ENCODE assay signal across 28 cellular contexts in genomic region chr1:186804669-186805068, GRCh38.
"Had no signal": no experiment of that assay in that cellular context is flagged by ENCODE, and none has a peak within 500 bp of the region (broad histone marks: within the 10 kb centered on the region; RNA-seq: fewer than 3 reads in every experiment).

No MANE protein-coding gene starts in this region.

- H3K27me3 ChIP-seq: colonic mucosa, dorsolateral prefrontal cortex, esophagus muscularis mucosa, esophagus squamous epithelium, foreskin keratinocyte, gastrocnemius medialis, gastroesophageal sphincter, heart left ventricle, heart right ventricle had no signal

- H3K4me1 ChIP-seq: colonic mucosa, esophagus muscularis mucosa, esophagus squamous epithelium, foreskin keratinocyte, gastrocnemius medialis, gastroesophageal sphincter, heart left ventricle, heart right ventricle had no signal

- H3K4me3 ChIP-seq: colonic mucosa, coronary artery, dorsolateral prefrontal cortex, esophagus muscularis mucosa, esophagus squamous epithelium, gastrocnemius medialis, gastroesophageal sphincter, heart left ventricle, heart right ventricle had no signal

- FAIRE-seq: colon, endometrium, endothelial cell of umbilical vein, frontal cortex had no signal

- H3K27ac ChIP-seq: colonic mucosa, coronary artery, dorsolateral prefrontal cortex, epithelial cell of prostate, esophagus muscularis mucosa, esophagus squamous epithelium, foreskin keratinocyte, gastrocnemius medialis, gastroesophageal sphincter, heart left ventricle, heart right ventricle had no signal

- H3K36me3 ChIP-seq: colonic mucosa, esophagus muscularis mucosa, esophagus squamous epithelium, gastrocnemius medialis, gastroesophageal sphincter, heart left ventricle, heart right ventricle had no signal

- DNase-seq: colonic mucosa; cortex of kidney; dermis blood vessel endothelial cell; dorsolateral prefrontal cortex; effector CD4-positive, alpha-beta T cell; effector CD8-positive, alpha-beta T cell; effector memory CD4-positive, alpha-beta T cell; effector memory CD8-positive, alpha-beta T cell; endodermal cell; erythroblast; esophagus squamous epithelium; foreskin fibroblast; foreskin keratinocyte; foreskin melanocyte; gastrocnemius medialis; glutamatergic neuron; head of caudate nucleus; heart left ventricle; heart right ventricle had no signal

- ATAC-seq: effector memory CD8-positive, alpha-beta T cell; esophagus mucosa; foreskin keratinocyte; gastrocnemius medialis; gastroesophageal sphincter; heart left ventricle; heart right ventricle had no signal

- H3K9me3 ChIP-seq: colonic mucosa, esophagus muscularis mucosa, esophagus squamous epithelium, gastrocnemius medialis, gastroesophageal sphincter, heart left ventricle, heart right ventricle had no signal
